ENCODE assay signal across 35 cellular contexts in genomic region chr7:21766218-21766617, GRCh38.
"Had no signal": no experiment of that assay in that cellular context is flagged by ENCODE, and none has a peak within 500 bp of the region (broad histone marks: within the 10 kb centered on the region; RNA-seq: fewer than 3 reads in every experiment).

No MANE protein-coding gene starts in this region.

- H3K27me3 ChIP-seq: adrenal gland, body of pancreas, esophagus muscularis mucosa, foreskin keratinocyte had no signal

- FAIRE-seq: colon had no signal

- H3K36me3 ChIP-seq: adrenal gland, esophagus muscularis mucosa, gastrocnemius medialis, WERI-Rb-1 had no signal

- H3K4me3 ChIP-seq: adrenal gland, body of pancreas, esophagus muscularis mucosa, gastrocnemius medialis had no signal

- H3K36me3 Mint-ChIP-seq: activated naive CD4-positive, alpha-beta T cell treated with anti-CD3 and anti-CD28 coated beads, Interleukin-2, amount 50 U/mL, for 24 hours; activated naive CD8-positive, alpha-beta T cell treated with anti-CD3 and anti-CD28 coated beads for 36 hours had no signal

- ATAC-seq: activated CD4-positive, CD25-positive, alpha-beta regulatory T cell treated with anti-CD3 and anti-CD28 coated beads, Interleukin-2, amount 50 U/mL, for 24 hours; activated CD8-positive, alpha-beta T cell treated with anti-CD3 and anti-CD28 coated beads for 36 hours; activated naive CD8-positive, alpha-beta T cell treated with anti-CD3 and anti-CD28 coated beads, Interleukin-2, amount 50 U/mL, for 24 hours; body of pancreas; effector memory CD8-positive, alpha-beta T cell; foreskin keratinocyte; gastrocnemius medialis; T-helper 17 cell had no signal

- H3K27ac ChIP-seq: adrenal gland, body of pancreas, esophagus muscularis mucosa, foreskin keratinocyte, gastrocnemius medialis, WERI-Rb-1 had no signal

- H3K9me3 ChIP-seq: adrenal gland, body of pancreas, esophagus muscularis mucosa, gastrocnemius medialis had no signal

- H3K27ac Mint-ChIP-seq: activated B cell treated with CpG ODN at 0.5 μM for 24 hours; activated CD8-positive, alpha-beta T cell treated with anti-CD3 and anti-CD28 coated beads for 36 hours; activated naive CD4-positive, alpha-beta T cell treated with anti-CD3 and anti-CD28 coated beads for 36 hours; activated naive CD4-positive, alpha-beta T cell treated with anti-CD3 and anti-CD28 coated beads, Interleukin-2, amount 50 U/mL, for 24 hours; activated naive CD8-positive, alpha-beta T cell treated with anti-CD3 and anti-CD28 coated beads for 36 hours; activated naive CD8-positive, alpha-beta T cell treated with anti-CD3 and anti-CD28 coated beads, Interleukin-2, amount 50 U/mL, for 24 hours; activated T-helper 1 cell treated with anti-CD3 and anti-CD28 coated beads, Interleukin-12 subunit alpha, Interleukin-12 subunit beta, Interleukin-2, Interleukin-4 antibody, amounts not matched to agents 30 ng/mL and 10 ng/mL and 1 ng/mL, durations not matched to agents 14 hours and 24 hours and 36 hours; activated T-helper 2 cell treated with anti-CD3 and anti-CD28 coated beads, Interferon-gamma antibody, Interleukin-2, Interleukin-4, amounts not matched to agents 10 μg/mL and 5 μg/mL and 100 μg/mL, durations not matched to agents 14 hours and 24 hours and 36 hours; effector memory CD8-positive, alpha-beta T cell; T-helper 17 cell; T-helper 2 cell treated with Interferon-gamma antibody and Interleukin-4, amounts not matched to agents 5 μg/mL and 100 μg/mL, for 36 hours had no signal

- H3K4me1 ChIP-seq: adrenal gland, body of pancreas, foreskin keratinocyte, gastrocnemius medialis had no signal

- H3K4me1 Mint-ChIP-seq: activated B cell treated with CpG ODN at 0.5 μM for 24 hours had no signal

- H3K4me3 Mint-ChIP-seq: activated B cell treated with CpG ODN at 0.5 μM for 24 hours; activated CD8-positive, alpha-beta T cell treated with anti-CD3 and anti-CD28 coated beads for 36 hours; activated naive CD4-positive, alpha-beta T cell treated with anti-CD3 and anti-CD28 coated beads for 36 hours; activated naive CD4-positive, alpha-beta T cell treated with anti-CD3 and anti-CD28 coated beads, Interleukin-2, amount 50 U/mL, for 24 hours; activated naive CD8-positive, alpha-beta T cell treated with anti-CD3 and anti-CD28 coated beads for 36 hours; activated naive CD8-positive, alpha-beta T cell treated with anti-CD3 and anti-CD28 coated beads, Interleukin-2, amount 50 U/mL, for 24 hours; activated T-helper 1 cell treated with anti-CD3 and anti-CD28 coated beads, Interleukin-12 subunit alpha, Interleukin-12 subunit beta, Interleukin-2, Interleukin-4 antibody, amounts not matched to agents 30 ng/mL and 10 ng/mL and 1 ng/mL, durations not matched to agents 14 hours and 24 hours and 36 hours; effector memory CD8-positive, alpha-beta T cell; T-helper 17 cell; T-helper 2 cell treated with Interferon-gamma antibody and Interleukin-4, amounts not matched to agents 5 μg/mL and 100 μg/mL, for 36 hours had no signal

- DNase-seq: activated B cell treated with CpG ODN at 0.5 μM for 24 hours; activated CD4-positive, alpha-beta T cell treated with anti-CD3 and anti-CD28 coated beads for 48 hours; activated CD4-positive, alpha-beta T cell treated with anti-CD3 and anti-CD28 coated beads, Interleukin-2, amount 50 U/mL, for 1 hour; activated CD4-positive, alpha-beta T cell treated with anti-CD3 and anti-CD28 coated beads, Interleukin-2, amount 50 U/mL, for 48 hours; activated CD8-positive, alpha-beta memory T cell treated with anti-CD3 and anti-CD28 coated beads for 24 hours; activated CD8-positive, alpha-beta T cell treated with anti-CD3 and anti-CD28 coated beads for 36 hours; activated effector memory CD4-positive, alpha-beta T cell treated with anti-CD3 and anti-CD28 coated beads, Interleukin-2, amount 50 U/mL, for 16 hours; activated naive CD4-positive, alpha-beta T cell treated with anti-CD3 and anti-CD28 coated beads for 36 hours; activated naive CD8-positive, alpha-beta T cell treated with anti-CD3 and anti-CD28 coated beads for 36 hours; activated naive CD8-positive, alpha-beta T cell treated with anti-CD3 and anti-CD28 coated beads, Interleukin-2, amount 50 U/mL, for 24 hours; activated T-cell treated with anti-CD3 and anti-CD28 coated beads, Interleukin-2, amount 50 U/mL, for 1 hour; activated T-cell treated with anti-CD3 and anti-CD28 coated beads, Interleukin-2, amount 50 U/mL, for 48 hours; adrenal gland; amygdala; aorta; body of pancreas; cortex of kidney; dermis blood vessel endothelial cell; effector CD4-positive, alpha-beta T cell; effector memory CD8-positive, alpha-beta T cell; erythroblast; foreskin keratinocyte; gastrocnemius medialis; glutamatergic neuron; T-helper 1 cell; T-helper 17 cell; T1000; WERI-Rb-1 had no signal

- H3K27me3 Mint-ChIP-seq: activated naive CD4-positive, alpha-beta T cell treated with anti-CD3 and anti-CD28 coated beads, Interleukin-2, amount 50 U/mL, for 24 hours; activated naive CD8-positive, alpha-beta T cell treated with anti-CD3 and anti-CD28 coated beads for 36 hours; activated naive CD8-positive, alpha-beta T cell treated with anti-CD3 and anti-CD28 coated beads, Interleukin-2, amount 50 U/mL, for 24 hours had no signal

- H3K9me3 Mint-ChIP-seq: activated B cell treated with CpG ODN at 0.5 μM for 24 hours; activated CD8-positive, alpha-beta T cell treated with anti-CD3 and anti-CD28 coated beads for 36 hours; activated naive CD4-positive, alpha-beta T cell treated with anti-CD3 and anti-CD28 coated beads for 36 hours; activated naive CD4-positive, alpha-beta T cell treated with anti-CD3 and anti-CD28 coated beads, Interleukin-2, amount 50 U/mL, for 24 hours; activated naive CD8-positive, alpha-beta T cell treated with anti-CD3 and anti-CD28 coated beads for 36 hours; activated naive CD8-positive, alpha-beta T cell treated with anti-CD3 and anti-CD28 coated beads, Interleukin-2, amount 50 U/mL, for 24 hours; activated T-helper 1 cell treated with anti-CD3 and anti-CD28 coated beads, Interleukin-12 subunit alpha, Interleukin-12 subunit beta, Interleukin-2, Interleukin-4 antibody, amounts not matched to agents 30 ng/mL and 10 ng/mL and 1 ng/mL, durations not matched to agents 14 hours and 24 hours and 36 hours; activated T-helper 2 cell treated with anti-CD3 and anti-CD28 coated beads, Interferon-gamma antibody, Interleukin-2, Interleukin-4, amounts not matched to agents 10 μg/mL and 5 μg/mL and 100 μg/mL, durations not matched to agents 14 hours and 24 hours and 36 hours; effector memory CD8-positive, alpha-beta T cell; T-helper 2 cell treated with Interferon-gamma antibody and Interleukin-4, amounts not matched to agents 5 μg/mL and 100 μg/mL, for 36 hours had no signal
